ENCODE assay signal across 11 cellular contexts in genomic region chr5:76548525-76549229, GRCh38.
A peak's percentile ranks its signal among the peaks of the same experiment; 100 is the strongest.
DNase-seq lines count a peak whose midpoint lies in the region; ATAC-seq and TF ChIP-seq lines count a peak whose summit lies in the region.
"Had no signal": no experiment of that assay in that cellular context is flagged by ENCODE, and none has a peak within 500 bp of the region (broad histone marks: within the 10 kb centered on the region; RNA-seq: fewer than 3 reads in every experiment).

No MANE protein-coding gene starts in this region.

- H3K9me3 ChIP-seq in body of pancreas = no peaks in the 10 kb centered on the region

- peaks cover 46% of the 10 kb centered on the region for H3K4me1 ChIP-seq in body of pancreas

- H3K27me3 Mint-ChIP-seq in activated CD4-positive, alpha-beta T cell treated with anti-CD3 and anti-CD28 coated beads, Interleukin-2, amount 10 ng/mL, durations not matched to agents 24 days and 14 days = no peaks in the 10 kb centered on the region
- H3K27me3 Mint-ChIP-seq in activated T-helper 2 cell treated with anti-CD3 and anti-CD28 coated beads, Interferon-gamma antibody, Interleukin-2, Interleukin-4, amounts not matched to agents 10 μg/mL and 5 μg/mL and 100 μg/mL, durations not matched to agents 14 hours and 24 hours and 36 hours (ENCODE audit: low read depth) = no peaks in the 10 kb centered on the region

- intact Hi-C loops in activated CD4-positive, alpha-beta T cell treated with anti-CD3 and anti-CD28 coated beads, Interleukin-2, amount 10 ng/mL, durations not matched to agents 24 days and 14 days (cut with micrococcal nuclease) = loop anchor here (5.0 kb wide), 1 partner anchor 831 kb away; the partner anchor contains the start of gene POC5
- intact Hi-C loops in body of pancreas (cut with DNase I) = loop anchor here (10.0 kb wide), 1 partner anchor 134 kb away; no protein-coding TSS in a partner anchor
- intact Hi-C loops in activated T-helper 2 cell treated with anti-CD3 and anti-CD28 coated beads, Interferon-gamma antibody, Interleukin-2, Interleukin-4, amounts not matched to agents 10 μg/mL and 5 μg/mL and 100 μg/mL, durations not matched to agents 14 hours and 24 hours and 36 hours (cut with micrococcal nuclease) = loop anchor here (10.0 kb wide), 2 partner anchors 834 to 984 kb away; partner anchors contain the start of gene POC5

- H3K4me3 Mint-ChIP-seq in activated CD4-positive, alpha-beta T cell treated with anti-CD3 and anti-CD28 coated beads, Interleukin-2, amount 10 ng/mL, durations not matched to agents 24 days and 14 days = no peak overlapping the region
- peak overlapping the region; percentile 70 for H3K4me3 Mint-ChIP-seq in stimulated activated effector memory CD8-positive, alpha-beta T cell treated with anti-CD3 and anti-CD28 coated beads, Interleukin-12 subunit alpha, Interleukin-12 subunit beta, amount 100 ng/mL, for 72 hours
- H3K4me3 Mint-ChIP-seq in activated T-helper 2 cell treated with anti-CD3 and anti-CD28 coated beads, Interferon-gamma antibody, Interleukin-2, Interleukin-4, amounts not matched to agents 10 μg/mL and 5 μg/mL and 100 μg/mL, durations not matched to agents 14 hours and 24 hours and 36 hours (ENCODE audit: low read depth) = no peak overlapping the region
- H3K4me3 Mint-ChIP-seq: neural crest cell, WTC11 had no signal

- no peak for TF ChIP-seq POLR2A in body of pancreas (IDR thresholded peaks at IDR 0.05)

- TF ChIP-seq CTCF in body of pancreas (IDR thresholded peaks at IDR 0.05) = peak in 1 of 7 experiments; percentile 4
- no peak for TF ChIP-seq CTCF in omental fat pad (IDR thresholded peaks at IDR 0.05)

- H3K36me3 ChIP-seq in body of pancreas (replicated peaks in 1 of 2; ENCODE audit: insufficient read depth in 1 of 2, low read depth in 2 of 2) = no peaks in the 10 kb centered on the region

- 35 to 37% methylated on average over 3 of the region's 3 CpGs for WGBS in body of pancreas, 2 donors

- no peaks in the 10 kb centered on the region for H3K9me3 Mint-ChIP-seq in activated CD4-positive, alpha-beta T cell treated with anti-CD3 and anti-CD28 coated beads, Interleukin-2, amount 10 ng/mL, durations not matched to agents 24 days and 14 days
- no peaks in the 10 kb centered on the region for H3K9me3 Mint-ChIP-seq in stimulated activated effector memory CD8-positive, alpha-beta T cell treated with anti-CD3 and anti-CD28 coated beads, Interleukin-12 subunit alpha, Interleukin-12 subunit beta, amount 100 ng/mL, for 72 hours
- H3K9me3 Mint-ChIP-seq in activated T-helper 2 cell treated with anti-CD3 and anti-CD28 coated beads, Interferon-gamma antibody, Interleukin-2, Interleukin-4, amounts not matched to agents 10 μg/mL and 5 μg/mL and 100 μg/mL, durations not matched to agents 14 hours and 24 hours and 36 hours = no peaks in the 10 kb centered on the region

- DNase-seq in activated CD4-positive, alpha-beta T cell treated with anti-CD3 and anti-CD28 coated beads, Interleukin-2, amount 10 ng/mL, durations not matched to agents 24 days and 14 days = no peak
- DNase-seq in activated CD4-positive, alpha-beta T cell treated with anti-CD3 and anti-CD28 coated beads, Interleukin-2, amount 50 U/mL, for 48 hours = no peak
- DNase-seq in NCI-H2081 (lab: John Stamatoyannopoulos, UW) (peak; percentile 22 to 58), body of pancreas (peak; percentile 51 to 72 (median 66)), omental fat pad (ENCODE audit: low spot score) (no peak), activated gamma-delta T cell (lab: John Stamatoyannopoulos, UW) (no peak)
- DNase-seq in stimulated activated effector memory CD8-positive, alpha-beta T cell treated with anti-CD3 and anti-CD28 coated beads, Interleukin-12 subunit alpha, Interleukin-12 subunit beta, amount 100 ng/mL, for 72 hours (ENCODE audit: low spot score in 2 of 2) = no peak
- no peak for DNase-seq in activated T-helper 2 cell treated with anti-CD3 and anti-CD28 coated beads, Interferon-gamma antibody, Interleukin-2, Interleukin-4, amounts not matched to agents 10 μg/mL and 5 μg/mL and 100 μg/mL, durations not matched to agents 14 hours and 24 hours and 36 hours (ENCODE audit: low spot score)
- DNase-seq: anterior cingulate cortex had no signal

- H3K4me3 ChIP-seq in body of pancreas = no peak overlapping the region

- peak; percentile 83 for ATAC-seq in body of pancreas
- no peak for ATAC-seq in stimulated activated effector memory CD8-positive, alpha-beta T cell treated with anti-CD3 and anti-CD28 coated beads, Interleukin-12 subunit alpha, Interleukin-12 subunit beta, amount 100 ng/mL, for 72 hours
- no peak for ATAC-seq in omental fat pad (ENCODE audit: low FRiP score)
- ATAC-seq: WTC11 had no signal

- peak overlapping the region; percentile 95 for H3K27ac Mint-ChIP-seq in activated CD4-positive, alpha-beta T cell treated with anti-CD3 and anti-CD28 coated beads, Interleukin-2, amount 10 ng/mL, durations not matched to agents 24 days and 14 days
- peak overlapping the region; percentile 95 for H3K27ac Mint-ChIP-seq in stimulated activated effector memory CD8-positive, alpha-beta T cell treated with anti-CD3 and anti-CD28 coated beads, Interleukin-12 subunit alpha, Interleukin-12 subunit beta, amount 100 ng/mL, for 72 hours
- H3K27ac Mint-ChIP-seq in activated T-helper 2 cell treated with anti-CD3 and anti-CD28 coated beads, Interferon-gamma antibody, Interleukin-2, Interleukin-4, amounts not matched to agents 10 μg/mL and 5 μg/mL and 100 μg/mL, durations not matched to agents 14 hours and 24 hours and 36 hours = no peak overlapping the region
- H3K27ac Mint-ChIP-seq: WTC11 had no signal

- H3K4me1 Mint-ChIP-seq in activated CD4-positive, alpha-beta T cell treated with anti-CD3 and anti-CD28 coated beads, Interleukin-2, amount 10 ng/mL, durations not matched to agents 24 days and 14 days = peaks cover 60% of the 10 kb centered on the region
- peaks cover 60% of the 10 kb centered on the region for H3K4me1 Mint-ChIP-seq in stimulated activated effector memory CD8-positive, alpha-beta T cell treated with anti-CD3 and anti-CD28 coated beads, Interleukin-12 subunit alpha, Interleukin-12 subunit beta, amount 100 ng/mL, for 72 hours
- H3K4me1 Mint-ChIP-seq in activated T-helper 2 cell treated with anti-CD3 and anti-CD28 coated beads, Interferon-gamma antibody, Interleukin-2, Interleukin-4, amounts not matched to agents 10 μg/mL and 5 μg/mL and 100 μg/mL, durations not matched to agents 14 hours and 24 hours and 36 hours (ENCODE audit: low read depth) = peaks cover 57% of the 10 kb centered on the region

- H3K27ac ChIP-seq in body of pancreas = peak overlapping the region; percentile 44 to 83 (median 76)

- peaks cover 14% of the 10 kb centered on the region for H3K36me3 Mint-ChIP-seq in activated CD4-positive, alpha-beta T cell treated with anti-CD3 and anti-CD28 coated beads, Interleukin-2, amount 10 ng/mL, durations not matched to agents 24 days and 14 days (ENCODE audit: low read depth)
- peaks cover 28% of the 10 kb centered on the region for H3K36me3 Mint-ChIP-seq in stimulated activated effector memory CD8-positive, alpha-beta T cell treated with anti-CD3 and anti-CD28 coated beads, Interleukin-12 subunit alpha, Interleukin-12 subunit beta, amount 100 ng/mL, for 72 hours
- peaks cover 12% of the 10 kb centered on the region for H3K36me3 Mint-ChIP-seq in activated T-helper 2 cell treated with anti-CD3 and anti-CD28 coated beads, Interferon-gamma antibody, Interleukin-2, Interleukin-4, amounts not matched to agents 10 μg/mL and 5 μg/mL and 100 μg/mL, durations not matched to agents 14 hours and 24 hours and 36 hours (ENCODE audit: low read depth)

- no peaks in the 10 kb centered on the region for H3K27me3 ChIP-seq in body of pancreas

Comparison
In these comparisons a context has a peak if more than half of its experiments do, and no peak if none do; other contexts are left out.
1. DNase-seq: peak in NCI-H2081 (2 of 2) and body of pancreas (4 of 4); none in activated CD4-positive, alpha-beta T cell treated with anti-CD3 and anti-CD28 coated beads, Interleukin-2, amount 10 ng/mL, durations not matched to agents 24 days and 14 days (single experiment), activated CD4-positive, alpha-beta T cell treated with anti-CD3 and anti-CD28 coated beads, Interleukin-2, amount 50 U/mL, for 48 hours (0 of 2), stimulated activated effector memory CD8-positive, alpha-beta T cell treated with anti-CD3 and anti-CD28 coated beads, Interleukin-12 subunit alpha, Interleukin-12 subunit beta, amount 100 ng/mL, for 72 hours (0 of 2), omental fat pad (single experiment), activated gamma-delta T cell (single experiment) and activated T-helper 2 cell treated with anti-CD3 and anti-CD28 coated beads, Interferon-gamma antibody, Interleukin-2, Interleukin-4, amounts not matched to agents 10 μg/mL and 5 μg/mL and 100 μg/mL, durations not matched to agents 14 hours and 24 hours and 36 hours (single experiment).